Comparison of ENCODE assay signal across 8 cellular contexts in the genomic region with DNA sequence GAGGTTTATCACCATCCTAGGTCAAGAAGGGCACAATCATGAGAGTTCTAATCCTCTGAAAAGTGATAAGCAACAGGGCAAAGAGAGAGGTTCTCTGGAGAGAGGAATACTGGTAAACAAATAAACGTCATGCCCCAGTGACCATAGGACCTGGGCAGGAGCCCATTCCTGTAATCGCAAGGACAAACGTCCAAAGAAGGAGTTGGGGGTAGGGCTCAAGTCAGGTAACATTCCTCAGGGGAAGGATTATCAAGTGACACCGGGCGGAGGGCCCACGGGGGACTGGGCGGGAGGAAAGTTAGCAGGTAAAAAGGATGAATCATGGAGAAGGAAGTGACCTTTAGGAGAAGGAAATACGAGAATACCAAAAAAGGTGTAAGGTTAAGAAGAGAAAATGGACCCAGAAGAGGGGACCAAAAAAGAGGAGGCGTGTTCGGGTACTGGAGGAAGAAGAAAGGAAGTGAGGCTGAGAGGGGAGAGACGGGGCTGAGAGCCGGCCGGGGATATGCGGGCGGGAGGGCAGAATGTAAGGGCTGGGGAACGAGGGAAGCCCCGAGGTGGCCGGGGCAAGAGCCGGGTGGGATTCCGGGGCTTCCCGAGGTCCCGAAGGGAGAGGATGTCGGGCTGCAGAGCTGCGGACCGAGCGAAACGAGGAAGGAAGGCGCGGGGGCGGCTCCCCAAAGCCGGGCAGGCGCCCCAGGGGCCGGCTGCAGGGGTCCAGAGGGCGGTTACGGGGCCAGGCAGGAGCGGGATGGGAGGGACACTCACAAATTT. TPM values are rescaled to one million over a fixed set of nuclear protein-coding genes. Genes with fewer than 3 reads are reported as not detected.
A peak's percentile ranks its signal among the peaks of the same experiment; 100 is the strongest.
DNase-seq lines count a peak whose midpoint lies in the region; ATAC-seq and TF ChIP-seq lines count a peak whose summit lies in the region.

No MANE protein-coding gene starts in this region.

- ATAC-seq in GM19395 (IDR thresholded peaks at IDR 0.05; ENCODE audit: unreplicated experiment) (peak; percentile 39), HG03439 (IDR thresholded peaks at IDR 0.05; ENCODE audit: unreplicated experiment) (peak; percentile 35), PC-3 (peak; percentile 25)

- no peaks in the 10 kb centered on the region for H3K9me2 ChIP-seq in PC-3 (replicated peaks; ENCODE audit: low read length)

- peak overlapping the region; percentile 98 for H3K4me3 ChIP-seq in CD8-positive, alpha-beta memory T cell (ENCODE audit: low read length)
- H3K4me3 ChIP-seq in PC-3 (ENCODE audit: low read length): peak overlapping the region; percentile 95
- peak overlapping the region; percentile 90 for H3K4me3 ChIP-seq in parathyroid adenoma (ENCODE audit: low read depth, low read length)

- H4K20me1 ChIP-seq in PC-3 (ENCODE audit: low read length): peaks cover 32% of the 10 kb centered on the region

- CTCF ChIA-PET in CD8-positive, alpha-beta memory T cell (lab: Charles Lee): interaction anchor here (0.9 to 13.2 kb wide), 16 partner anchors 11 to 352 kb away, joined by 3 to 318 read pairs (median 8); a partner anchor contains a TSS
- CTCF ChIA-PET in PC-3 (lab: Charles Lee): interaction anchor here (0.6 to 2.3 kb wide), 4 partner anchors 14 to 26 kb away, joined by 5 to 96 read pairs (median 12); a partner anchor contains a TSS

- H3K4me1 ChIP-seq in CD8-positive, alpha-beta memory T cell (ENCODE audit: insufficient read depth, low read length): peaks cover 45% of the 10 kb centered on the region
- peaks cover 17% of the 10 kb centered on the region; the same call in 1 of the 2 replicates for H3K4me1 ChIP-seq in PC-3 (ENCODE audit: insufficient read depth, low read length)
- peaks cover 14% of the 10 kb centered on the region for H3K4me1 ChIP-seq in parathyroid adenoma

- no peaks in the 10 kb centered on the region for H3K9me3 Mint-ChIP-seq in CD8-positive, alpha-beta memory T cell

- peak overlapping the region; percentile 82 for H3K27ac ChIP-seq in CD8-positive, alpha-beta memory T cell (ENCODE audit: low read depth, low read length)
- H3K27ac ChIP-seq in PC-3 (ENCODE audit: low read length) (peak overlapping the region; percentile 86), parathyroid adenoma (peak overlapping the region; percentile 82)

- no peaks in the 10 kb centered on the region for H3F3A ChIP-seq in PC-3 (ENCODE audit: low read length, unreplicated experiment)

- peak overlapping the region; percentile 93 for H3K4me2 ChIP-seq in PC-3 (ENCODE audit: low read length)
- H3K4me2 ChIP-seq in parathyroid adenoma (ENCODE audit: low read length): peak overlapping the region; percentile 86

- peaks cover 19% of the 10 kb centered on the region for H3K36me3 ChIP-seq in CD8-positive, alpha-beta memory T cell (ENCODE audit: insufficient read depth, low read length)
- H3K36me3 ChIP-seq in PC-3 (ENCODE audit: low read depth, low read length): peaks cover 2% of the 10 kb centered on the region; the same call in 1 of the 2 replicates
- no peaks in the 10 kb centered on the region for H3K36me3 ChIP-seq in parathyroid adenoma (ENCODE audit: control insufficient read depth, insufficient read depth, low read length)

- H3K9me3 ChIP-seq in CD8-positive, alpha-beta memory T cell (ENCODE audit: low read length): no peaks in the 10 kb centered on the region
- no peaks in the 10 kb centered on the region for H3K9me3 ChIP-seq in PC-3 (ENCODE audit: low read length)
- no peaks in the 10 kb centered on the region for H3K9me3 ChIP-seq in parathyroid adenoma (ENCODE audit: control insufficient read depth, low read length)

- peak overlapping the region; percentile 98 for H3K9ac ChIP-seq in PC-3 (ENCODE audit: low read length)
- H3K9ac ChIP-seq in parathyroid adenoma: peak overlapping the region; percentile 79

- POLR2A ChIA-PET in CD8-positive, alpha-beta memory T cell (lab: Charles Lee): interaction anchor here (0.8 to 4.6 kb wide), 9 partner anchors 12 to 297 kb away, joined by 3 to 70 read pairs (median 5); a partner anchor contains a TSS
- POLR2A ChIA-PET in PC-3 (lab: Charles Lee; ENCODE audit: unreplicated experiment): interaction anchor here (0.5 to 0.9 kb wide), 2 partner anchors 18 to 1071 kb away, joined by 3 to 4 read pairs; a partner anchor contains a TSS

- DNase-seq in CD8-positive, alpha-beta memory T cell: peak; percentile 33 to 66 (median 56)
- DNase-seq in PC-3: peak; percentile 76
- peak; percentile 34 for DNase-seq in activated effector memory CD4-positive, alpha-beta T cell treated with Interleukin-2 at 50 U/mL for 16 hours
- peak; percentile 69 for DNase-seq in glomerular visceral epithelial cell (ENCODE audit: extremely low spot score)
- DNase-seq in retina: no peak

- H3K27ac Mint-ChIP-seq in CD8-positive, alpha-beta memory T cell: peak overlapping the region; percentile 91 to 99 (median 94)

- TF ChIP-seq CTCF in PC-3 (conservative IDR thresholded peaks at IDR 0.05; ENCODE audit: low read depth, low read length) (no peak), parathyroid adenoma (IDR thresholded peaks at IDR 0.05) (no peak)

- H3K36me3 Mint-ChIP-seq in CD8-positive, alpha-beta memory T cell: peaks cover 0 to 51% (median 8%) of the 10 kb centered on the region in 3 donors

- H3K27me3 ChIP-seq in CD8-positive, alpha-beta memory T cell (ENCODE audit: insufficient read depth, low read length, poor library complexity, severe bottlenecking): no peaks in the 10 kb centered on the region
- H3K27me3 ChIP-seq in PC-3 (ENCODE audit: low read length): no peaks in the 10 kb centered on the region
- no peaks in the 10 kb centered on the region for H3K27me3 ChIP-seq in parathyroid adenoma (ENCODE audit: control insufficient read depth, insufficient read depth, low read length)

- H3K4me3 Mint-ChIP-seq in CD8-positive, alpha-beta memory T cell: peak overlapping the region; percentile 95 to 100 (median 97)

- H3K4me1 Mint-ChIP-seq in CD8-positive, alpha-beta memory T cell: peaks cover 44 to 50% (median 45%) of the 10 kb centered on the region in 3 donors

- intact Hi-C loops in PC-3 (cut with micrococcal nuclease): loop anchor here (2.0 kb wide), 1 partner anchor 19 kb away; a partner anchor contains a TSS

- no TSS peak for BruUV-seq in PC-3 (replicated peaks; lab: Mats Ljungman, UMichigan)

- H3K79me2 ChIP-seq in PC-3 (ENCODE audit: low read length): peaks cover 54% of the 10 kb centered on the region
- H3K79me2 ChIP-seq in parathyroid adenoma: peaks cover 12% of the 10 kb centered on the region

- H2AFZ ChIP-seq in PC-3 (ENCODE audit: low read length) (peak overlapping the region; percentile 69; the same call in 1 of the 2 replicates), parathyroid adenoma (peak overlapping the region; percentile 84)

- no peaks in the 10 kb centered on the region for H3K27me3 Mint-ChIP-seq in CD8-positive, alpha-beta memory T cell

RNA-seq across cellular contexts. Expression of a gene that starts 0.6 kb away (rescaled TPM):
- total RNA-seq in CD8-positive, alpha-beta memory T cell: 100 to 1,000 TPM; 212 to 217 TPM
- polyA plus RNA-seq in CD8-positive, alpha-beta memory T cell: 151 TPM
- total RNA-seq in PC-3 (2014; rRNA removed): 51.9 and 106 TPM in 2 replicates

RNA-seq across cellular contexts. Expression of a gene that starts 18.4 kb away (rescaled TPM):
- 10 to 100 TPM; 74.8 to 78.6 TPM for total RNA-seq in CD8-positive, alpha-beta memory T cell
- polyA plus RNA-seq in CD8-positive, alpha-beta memory T cell: 92.8 TPM
- 66.8 and 82.9 TPM in 2 replicates for total RNA-seq in PC-3 (2014; rRNA removed)

RNA-seq across cellular contexts. Expression of a gene that starts 18.6 kb away (rescaled TPM):
- 10 to 100 TPM; 24.8 to 26.2 TPM for total RNA-seq in CD8-positive, alpha-beta memory T cell
- 3.7 TPM for polyA plus RNA-seq in CD8-positive, alpha-beta memory T cell
- 4.1 and 5.6 TPM in 2 replicates for total RNA-seq in PC-3 (2014; rRNA removed)

RNA-seq across cellular contexts. Expression of a gene that starts 33.0 kb away (rescaled TPM):
- 10 to 100 TPM; 31.1 to 33.7 TPM for total RNA-seq in CD8-positive, alpha-beta memory T cell
- 14.6 TPM for polyA plus RNA-seq in CD8-positive, alpha-beta memory T cell
- total RNA-seq in PC-3 (2014; rRNA removed): 17.2 and 22.7 TPM in 2 replicates
